In genomic region chr13:110912651-110913051, GRCh38 we compare ENCODE assay signal across 9 cellular contexts. TPM values are rescaled to one million over a fixed set of nuclear protein-coding genes. Genes with fewer than 3 reads are reported as not detected.
DNase-seq lines count a peak whose midpoint lies in the region; ATAC-seq and FAIRE-seq lines count a peak whose summit lies in the region.
"Had no signal": no experiment of that assay in that cellular context is flagged by ENCODE, and none has a peak within 500 bp of the region (broad histone marks: within the 10 kb centered on the region; RNA-seq: fewer than 3 reads in every experiment).

No MANE protein-coding gene starts in this region.

- H3K36me3 Mint-ChIP-seq in activated T-cell treated with anti-CD3 and anti-CD28 coated beads, Interleukin-2, amount 50 U/mL, for 24 hours (ENCODE audit: low read depth): peaks cover 66% of the 10 kb centered on the region
- peaks cover 5% of the 10 kb centered on the region for H3K36me3 Mint-ChIP-seq in T-helper 17 cell (ENCODE audit: low read depth)

- H3K36me3 ChIP-seq in small intestine (ENCODE audit: control insufficient read depth in 2 of 2, insufficient read depth in 2 of 2, low read length in 2 of 2): peaks cover 0 to 7% of the 10 kb centered on the region in 2 donors

- no peaks in the 10 kb centered on the region for H3K9me3 Mint-ChIP-seq in activated T-cell treated with anti-CD3 and anti-CD28 coated beads, Interleukin-2, amount 50 U/mL, for 24 hours

- H3K4me1 ChIP-seq in right cardiac atrium (ENCODE audit: control insufficient read depth, insufficient read depth, low read length) (peaks cover 11% of the 10 kb centered on the region), small intestine (ENCODE audit: control insufficient read depth in 2 of 2, insufficient read depth in 1 of 2, low read depth in 1 of 2, low read length in 1 of 2) (peaks cover 11 to 23% of the 10 kb centered on the region in 2 donors)

- H3K27me3 Mint-ChIP-seq in activated T-cell treated with anti-CD3 and anti-CD28 coated beads, Interleukin-2, amount 50 U/mL, for 24 hours: no peaks in the 10 kb centered on the region
- H3K27me3 Mint-ChIP-seq in T-helper 17 cell: no peaks in the 10 kb centered on the region

- WGBS in right cardiac atrium: 9% methylated on average over 10 of the region's 10 CpGs
- 7 to 17% (median 10%) methylated on average over 10 of the region's 10 CpGs for WGBS in small intestine, 3 donors

- H3K4me3 Mint-ChIP-seq in activated T-cell treated with anti-CD3 and anti-CD28 coated beads, Interleukin-2, amount 50 U/mL, for 24 hours: peak overlapping the region; percentile 89
- peak overlapping the region; percentile 56 for H3K4me3 Mint-ChIP-seq in T-helper 17 cell

- H3K4me3 ChIP-seq in right cardiac atrium (ENCODE audit: low read length) (peak overlapping the region; percentile 42), small intestine (ENCODE audit: low read depth in 1 of 2, low read length in 2 of 2) (peak overlapping the region in 1 of 2 donors; percentile 97)

- H3K27ac Mint-ChIP-seq in activated T-cell treated with anti-CD3 and anti-CD28 coated beads, Interleukin-2, amount 50 U/mL, for 24 hours: peak overlapping the region; percentile 93
- peak overlapping the region; percentile 95 for H3K27ac Mint-ChIP-seq in T-helper 17 cell

- ATAC-seq in T-helper 17 cell (no peak), right cardiac atrium (no peak), GM19328 (IDR thresholded peaks at IDR 0.05; ENCODE audit: unreplicated experiment) (no peak), left colon (no peak), HG02588 (IDR thresholded peaks at IDR 0.05; ENCODE audit: unreplicated experiment) (no peak)

- H3K9me3 ChIP-seq in T-helper 17 cell (ENCODE audit: control insufficient read depth, low read length, poor library complexity, severe bottlenecking) (no peaks in the 10 kb centered on the region), right cardiac atrium (ENCODE audit: control insufficient read depth, low read length) (no peaks in the 10 kb centered on the region), small intestine (ENCODE audit: control insufficient read depth, low read depth) (no peaks in the 10 kb centered on the region)

- no peaks in the 10 kb centered on the region for H3K27me3 ChIP-seq in right cardiac atrium (ENCODE audit: control insufficient read depth, insufficient read depth)
- no peaks in the 10 kb centered on the region for H3K27me3 ChIP-seq in small intestine (ENCODE audit: control insufficient read depth in 2 of 2, insufficient read depth in 2 of 2, low read length in 2 of 2)
- H3K27me3 ChIP-seq: foreskin keratinocyte had no signal

- no peak for FAIRE-seq in small intestine (lab: Jason Lieb, UNC)

- peaks cover 70% of the 10 kb centered on the region for H3K4me1 Mint-ChIP-seq in activated T-cell treated with anti-CD3 and anti-CD28 coated beads, Interleukin-2, amount 50 U/mL, for 24 hours (ENCODE audit: low read depth)
- H3K4me1 Mint-ChIP-seq in T-helper 17 cell: peaks cover 49% of the 10 kb centered on the region

- intact Hi-C loops in right cardiac atrium (cut with DNase I) (loop anchor here in 2 of 4 donors (5.0 to 10.0 kb wide), 3 partner anchors 40 to 302 kb away; no protein-coding TSS in a partner anchor), left colon (cut with DNase I, micrococcal nuclease) (no loop called here)

- H3K27ac ChIP-seq in right cardiac atrium (ENCODE audit: low read length) (peak overlapping the region; percentile 53), small intestine (ENCODE audit: low read depth in 1 of 2, low read length in 1 of 2) (peak overlapping the region; percentile 22 to 84)

- no peak for DNase-seq in activated T-cell treated with anti-CD3 and anti-CD28 coated beads, Interleukin-2, amount 50 U/mL, for 24 hours
- no peak for DNase-seq in activated T-cell treated with anti-CD3 and anti-CD28 coated beads, Interleukin-2, amount 50 U/mL, for 48 hours
- no peak for DNase-seq in T-helper 17 cell
- peak in 1 of 3 donors; percentile 51 for DNase-seq in right cardiac atrium
- DNase-seq in small intestine: peak; percentile 41
- no peak for DNase-seq in left colon

RNA-seq across cellular contexts. Expression of gene ANKRD10, which starts 2.2 kb away (rescaled TPM):
- total RNA-seq in T-helper 17 cell: 100 to 1,000 TPM; 110 to 135 TPM
- 10 to 100 TPM; 56.5 to 90.9 (median 61.6) TPM for total RNA-seq in right cardiac atrium
- 41.1 TPM for polyA plus RNA-seq in right cardiac atrium
- 10 to 100 TPM; 40.3 to 68.0 (median 57.7) TPM for polyA plus RNA-seq in small intestine
- total RNA-seq in left colon: 100 to 1,000 TPM; 116 to 121 TPM
